10 cellular contexts compared by ENCODE assay signal in genomic region chr7:86914468-86915054, GRCh38.
DNase-seq lines count a peak whose midpoint lies in the region; ATAC-seq and TF ChIP-seq lines count a peak whose summit lies in the region.
"Had no signal": no experiment of that assay in that cellular context is flagged by ENCODE, and none has a peak within 500 bp of the region (broad histone marks: within the 10 kb centered on the region; RNA-seq: fewer than 3 reads in every experiment).

No MANE protein-coding gene starts in this region.

- H3K36me3 Mint-ChIP-seq in activated T-cell treated with anti-CD3 and anti-CD28 coated beads, Interleukin-2, amount 50 U/mL, for 24 hours (ENCODE audit: low read depth) = peaks cover 1% of the 10 kb centered on the region
- H3K36me3 Mint-ChIP-seq: activated naive CD8-positive, alpha-beta T cell treated with anti-CD3 and anti-CD28 coated beads for 36 hours had no signal

- no peaks in the 10 kb centered on the region for H3K36me3 ChIP-seq in colonic mucosa
- no peaks in the 10 kb centered on the region for H3K36me3 ChIP-seq in prostate gland

- H3K27ac Mint-ChIP-seq in activated T-cell treated with anti-CD3 and anti-CD28 coated beads, Interleukin-2, amount 50 U/mL, for 24 hours = no peak overlapping the region
- H3K27ac Mint-ChIP-seq: activated naive CD8-positive, alpha-beta T cell treated with anti-CD3 and anti-CD28 coated beads for 36 hours had no signal

- H3K27me3 Mint-ChIP-seq in activated T-cell treated with anti-CD3 and anti-CD28 coated beads, Interleukin-2, amount 50 U/mL, for 24 hours = no peaks in the 10 kb centered on the region
- H3K27me3 Mint-ChIP-seq: activated naive CD8-positive, alpha-beta T cell treated with anti-CD3 and anti-CD28 coated beads for 36 hours; CD4-positive, alpha-beta memory T cell had no signal

- intact Hi-C loops in colonic mucosa (cut with DNase I) = no loop called here
- intact Hi-C loops in prostate gland (cut with DNase I) = no loop called here

- H3K9me3 ChIP-seq in colonic mucosa (no peaks in the 10 kb centered on the region), prostate gland (no peaks in the 10 kb centered on the region)

- H3K9me3 Mint-ChIP-seq in activated T-cell treated with anti-CD3 and anti-CD28 coated beads, Interleukin-2, amount 50 U/mL, for 24 hours = no peaks in the 10 kb centered on the region
- H3K9me3 Mint-ChIP-seq: activated naive CD8-positive, alpha-beta T cell treated with anti-CD3 and anti-CD28 coated beads for 36 hours; CD4-positive, alpha-beta memory T cell had no signal

- TF ChIP-seq POLR2A in NB4 (IDR thresholded peaks at IDR 0.05; ENCODE audit: extremely low read depth, insufficient read length) (no peak), prostate gland (IDR thresholded peaks at IDR 0.05) (no peak)

- no peak overlapping the region for H3K9ac ChIP-seq in colonic mucosa (ENCODE audit: low read depth in 2 of 2, low read length in 2 of 2)

- no peak for ATAC-seq in GM21423 (IDR thresholded peaks at IDR 0.05; ENCODE audit: unreplicated experiment)

- peak; percentile 11 for DNase-seq in NCI-H1436 (lab: John Stamatoyannopoulos, UW)
- DNase-seq in NCI-H1436 treated with DMSO at 0.1 percent for 48 hours (lab: John Stamatoyannopoulos, UW) = no peak
- peak; percentile 29 for DNase-seq in NB4 (ENCODE audit: low read depth)
- DNase-seq in colonic mucosa = no peak
- DNase-seq in prostate gland (ENCODE audit: low spot score) = no peak
- no peak for DNase-seq in activated T-cell treated with anti-CD3 and anti-CD28 coated beads, Interleukin-2, amount 50 U/mL, for 24 hours
- no peak for DNase-seq in iPS-NIHi7 (ENCODE audit: extremely low spot score)
- DNase-seq: activated naive CD8-positive, alpha-beta T cell treated with anti-CD3 and anti-CD28 coated beads for 36 hours had no signal

- TF ChIP-seq CTCF in NB4 (IDR thresholded peaks at IDR 0.05; ENCODE audit: low read depth, low read length) = peak; percentile 39
- peak; percentile 29 for TF ChIP-seq CTCF in colonic mucosa (IDR thresholded peaks at IDR 0.05)
- TF ChIP-seq CTCF in prostate gland (IDR thresholded peaks at IDR 0.05) = peak in 3 of 4 experiments; percentile 16 to 35 (median 29)

- no peaks in the 10 kb centered on the region for H3K4me1 ChIP-seq in colonic mucosa
- H3K4me1 ChIP-seq in prostate gland (replicated peaks) = no peaks in the 10 kb centered on the region

- H3K27me3 ChIP-seq in colonic mucosa (no peaks in the 10 kb centered on the region), prostate gland (replicated peaks; ENCODE audit: insufficient read depth) (no peaks in the 10 kb centered on the region)

- H3K4me3 Mint-ChIP-seq in activated T-cell treated with anti-CD3 and anti-CD28 coated beads, Interleukin-2, amount 50 U/mL, for 24 hours = no peak overlapping the region
- H3K4me3 Mint-ChIP-seq: activated naive CD8-positive, alpha-beta T cell treated with anti-CD3 and anti-CD28 coated beads for 36 hours; CD4-positive, alpha-beta memory T cell had no signal

- WGBS in prostate gland = 32% methylated on average over 1 of the region's 1 CpG

- H3K4me1 Mint-ChIP-seq in activated T-cell treated with anti-CD3 and anti-CD28 coated beads, Interleukin-2, amount 50 U/mL, for 24 hours (ENCODE audit: low read depth) = peaks cover 9% of the 10 kb centered on the region
- H3K4me1 Mint-ChIP-seq: CD4-positive, alpha-beta memory T cell had no signal

- H3K27ac ChIP-seq in colonic mucosa (no peak overlapping the region), prostate gland (no peak overlapping the region)

- H3K4me3 ChIP-seq in NB4 (ENCODE audit: low read depth, low read length) (no peak overlapping the region), colonic mucosa (no peak overlapping the region), prostate gland (no peak overlapping the region)

Comparison
In these comparisons a context has a peak if more than half of its experiments do, and no peak if none do; other contexts are left out.
1. DNase-seq: peak in NCI-H1436 (single experiment) and NB4 (single experiment); none in NCI-H1436 treated with DMSO at 0.1 percent for 48 hours (single experiment), colonic mucosa (single experiment), prostate gland (single experiment), activated T-cell treated with anti-CD3 and anti-CD28 coated beads, Interleukin-2, amount 50 U/mL, for 24 hours (single experiment) and iPS-NIHi7 (single experiment).
2. Peak in every context shown above with its lines, with median percentiles within 50 percentile points of each other: CTCF ChIP-seq.